11 cellular contexts compared by ENCODE assay signal in genomic region chr11:1864831-1865665, GRCh38. TPM values are rescaled to one million over a fixed set of nuclear protein-coding genes. Genes with fewer than 3 reads are reported as not detected.
A peak's percentile ranks its signal among the peaks of the same experiment; 100 is the strongest.
DNase-seq lines count a peak whose midpoint lies in the region; ATAC-seq lines count a peak whose summit lies in the region.
"Had no signal": no experiment of that assay in that cellular context is flagged by ENCODE, and none has a peak within 500 bp of the region (broad histone marks: within the 10 kb centered on the region; RNA-seq: fewer than 3 reads in every experiment).

No MANE protein-coding gene starts in this region.

- no peak overlapping the region for H3K4me3 ChIP-seq in CD8-positive, alpha-beta memory T cell (ENCODE audit: low read length)
- peak overlapping the region in 1 of 7 experiments; percentile 18 for H3K4me3 ChIP-seq in skin epidermis
- H3K4me3 ChIP-seq: MG63 had no signal

- no peak for ATAC-seq in HG03196 (IDR thresholded peaks at IDR 0.05; ENCODE audit: unreplicated experiment)
- no peak for ATAC-seq in HG02981 (IDR thresholded peaks at IDR 0.05; ENCODE audit: unreplicated experiment)
- ATAC-seq in GM21390 (IDR thresholded peaks at IDR 0.05; ENCODE audit: unreplicated experiment) = no peak
- ATAC-seq: activated T-cell treated with anti-CD3 and anti-CD28 coated beads, Interleukin-2, amount 50 U/mL, for 72 hours had no signal

- CTCF ChIA-PET in CD8-positive, alpha-beta memory T cell (lab: Charles Lee) = interaction anchor here (1.5 kb wide), 1 partner anchor 11 kb away, joined by 3 read pairs; no protein-coding TSS in a partner anchor

- H3K36me3 Mint-ChIP-seq in CD8-positive, alpha-beta memory T cell = peaks cover 0 to 28% (median 0%) of the 10 kb centered on the region in 3 donors

- peak overlapping the region in 3 of 7 donors; percentile 24 to 74 (median 28) for H3K4me3 Mint-ChIP-seq in CD8-positive, alpha-beta memory T cell
- H3K4me3 Mint-ChIP-seq: activated T-cell treated with anti-CD3 and anti-CD28 coated beads, Interleukin-2, amount 50 U/mL, for 72 hours had no signal

- WGBS in adipose tissue, 3 donors = 63 to 86% (median 72%) methylated on average over 30 of the region's 30 CpGs

- H3K4me1 Mint-ChIP-seq in CD8-positive, alpha-beta memory T cell = peaks cover 22 to 46% (median 37%) of the 10 kb centered on the region in 3 donors

- H3K36me3 ChIP-seq in CD8-positive, alpha-beta memory T cell (ENCODE audit: insufficient read depth, low read length) = no peaks in the 10 kb centered on the region
- H3K36me3 ChIP-seq: MG63 had no signal

- no peaks in the 10 kb centered on the region for H3K27me3 ChIP-seq in CD8-positive, alpha-beta memory T cell (ENCODE audit: insufficient read depth, low read length, poor library complexity, severe bottlenecking)

- peak overlapping the region in 6 of 8 donors; percentile 43 to 93 (median 76) for H3K27ac Mint-ChIP-seq in CD8-positive, alpha-beta memory T cell
- H3K27ac Mint-ChIP-seq: activated T-cell treated with anti-CD3 and anti-CD28 coated beads, Interleukin-2, amount 50 U/mL, for 72 hours had no signal

- H3K4me1 ChIP-seq in CD8-positive, alpha-beta memory T cell (ENCODE audit: insufficient read depth, low read length) = peaks cover 61% of the 10 kb centered on the region

- H3K27ac ChIP-seq in CD8-positive, alpha-beta memory T cell (ENCODE audit: low read depth, low read length) = no peak overlapping the region
- H3K27ac ChIP-seq in adipose tissue (ENCODE audit: low read depth, low read length) (peak overlapping the region; percentile 42), skin epidermis (peak overlapping the region in 16 of 21 experiments; percentile 39 to 85 (median 70))

- no peaks in the 10 kb centered on the region for H3K27me3 Mint-ChIP-seq in CD8-positive, alpha-beta memory T cell

- H3K9me3 Mint-ChIP-seq in CD8-positive, alpha-beta memory T cell = no peaks in the 10 kb centered on the region
- H3K9me3 Mint-ChIP-seq: activated T-cell treated with anti-CD3 and anti-CD28 coated beads, Interleukin-2, amount 50 U/mL, for 72 hours had no signal

- no peak for DNase-seq in CD8-positive, alpha-beta memory T cell
- DNase-seq in left kidney (ENCODE audit: low read depth, low spot score) = peak; percentile 59
- DNase-seq in effector CD8-positive, alpha-beta T cell (lab: John Stamatoyannopoulos, UW) = no peak
- DNase-seq: activated T-cell treated with anti-CD3 and anti-CD28 coated beads, Interleukin-2, amount 50 U/mL, for 72 hours; MG63; T1000 had no signal

- H3K9me3 ChIP-seq in CD8-positive, alpha-beta memory T cell (ENCODE audit: low read length) = no peaks in the 10 kb centered on the region
- H3K9me3 ChIP-seq: MG63 had no signal

- POLR2A ChIA-PET in CD8-positive, alpha-beta memory T cell (lab: Charles Lee) = interaction anchor here (0.7 to 0.8 kb wide), 2 partner anchors 12 to 527 kb away, joined by 3 to 4 read pairs; no protein-coding TSS in a partner anchor

RNA-seq across cellular contexts. Expression of gene LSP1, which starts 12.2 kb away (rescaled TPM):
- 100 to 1,000 TPM; 226 to 230 TPM for total RNA-seq in CD8-positive, alpha-beta memory T cell
- 496 TPM for polyA plus RNA-seq in CD8-positive, alpha-beta memory T cell
- 100 to 1,000 TPM in 1 of 3 donors, 10 to 100 TPM in 1, 1 to 10 TPM in 1; 5.2 to 187 (median 40.4) TPM for polyA plus RNA-seq in adipose tissue

RNA-seq across cellular contexts. Expression of gene TNNI2, which starts 26.3 kb away (rescaled TPM):
- total RNA-seq in CD8-positive, alpha-beta memory T cell = under 1 TPM in 1 of 2 experiments, not detected in 1; 0.33 TPM
- not detected for polyA plus RNA-seq in CD8-positive, alpha-beta memory T cell
- polyA plus RNA-seq in adipose tissue = 1 to 10 TPM in 2 of 3 donors, not detected in 1; 1.5 to 2.5 TPM

RNA-seq across cellular contexts. Expression of gene PRR33, which starts 26.6 kb away (rescaled TPM):
- not detected for total RNA-seq in CD8-positive, alpha-beta memory T cell
- 0.17 TPM for polyA plus RNA-seq in CD8-positive, alpha-beta memory T cell
- under 1 TPM; 0.03 to 0.12 (median 0.11) TPM for polyA plus RNA-seq in adipose tissue
- total RNA-seq: activated T-cell treated with anti-CD3 and anti-CD28 coated beads, Interleukin-2, amount 50 U/mL, for 72 hours had no signal

RNA-seq across cellular contexts. Expression of gene SYT8, which starts 30.3 kb away (rescaled TPM):
- not detected for total RNA-seq in CD8-positive, alpha-beta memory T cell
- polyA plus RNA-seq in CD8-positive, alpha-beta memory T cell = not detected
- 1 to 10 TPM in 1 of 3 donors, under 1 TPM in 1, not detected in 1; 0.31 to 7.6 TPM for polyA plus RNA-seq in adipose tissue
- total RNA-seq: activated T-cell treated with anti-CD3 and anti-CD28 coated beads, Interleukin-2, amount 50 U/mL, for 72 hours had no signal

RNA-seq across cellular contexts. Expression of gene TNNT3, which starts 54.5 kb away (rescaled TPM):
- 1 to 10 TPM; 1.4 to 1.6 TPM for total RNA-seq in CD8-positive, alpha-beta memory T cell
- not detected for polyA plus RNA-seq in CD8-positive, alpha-beta memory T cell
- 10 to 100 TPM in 2 of 3 donors, 1 to 10 TPM in 1; 2.2 to 50.0 (median 12.7) TPM for polyA plus RNA-seq in adipose tissue
